In genomic region chr12:109099426-109100020, GRCh38 we compare ENCODE assay signal across 8 cellular contexts. TPM values are rescaled to one million over a fixed set of nuclear protein-coding genes. Genes with fewer than 3 reads are reported as not detected.
A peak's percentile ranks its signal among the peaks of the same experiment; 100 is the strongest.
DNase-seq lines count a peak whose midpoint lies in the region; ATAC-seq and TF ChIP-seq lines count a peak whose summit lies in the region.

No MANE protein-coding gene starts in this region.

- peak overlapping the region; percentile 98 for H3K4me3 ChIP-seq in adipocyte (ENCODE audit: low read length)
- H3K4me3 ChIP-seq in right lobe of liver, result peak overlapping the region in 2 of 3 donors; percentile 86 to 93
- peak overlapping the region in 1 of 3 donors; percentile 62 for H3K4me3 ChIP-seq in thyroid gland (replicated peaks in 1 of 3)

- H3K9me3 ChIP-seq in adipocyte (ENCODE audit: control insufficient read depth, low read length) (no peaks in the 10 kb centered on the region), right lobe of liver (no peaks in the 10 kb centered on the region), thyroid gland (no peaks in the 10 kb centered on the region)

- no peak for TF ChIP-seq POLR2A in right lobe of liver (IDR thresholded peaks at IDR 0.05)
- no peak for TF ChIP-seq POLR2A in thyroid gland (IDR thresholded peaks at IDR 0.05)

- peaks cover 24% of the 10 kb centered on the region for H3K36me3 ChIP-seq in adipocyte (ENCODE audit: control insufficient read depth, insufficient read depth, low read length, severe bottlenecking)
- peaks cover 0 to 25% (median 10%) of the 10 kb centered on the region in 4 donors for H3K36me3 ChIP-seq in right lobe of liver
- H3K36me3 ChIP-seq in thyroid gland, result peaks cover 11 to 24% of the 10 kb centered on the region in 2 donors

- no peak for DNase-seq in activated naive CD4-positive, alpha-beta T cell treated with anti-CD3 and anti-CD28 coated beads for 36 hours
- DNase-seq in activated naive CD4-positive, alpha-beta T cell treated with anti-CD3 and anti-CD28 coated beads, Interleukin-2, amount 50 U/mL, for 16 hours, result no peak
- DNase-seq in adipocyte (ENCODE audit: low read depth), result peak; percentile 25
- no peak for DNase-seq in right lobe of liver
- DNase-seq in thyroid gland, result no peak
- DNase-seq in NK-92 (lab: John Stamatoyannopoulos, UW; ENCODE audit: unreplicated experiment), result no peak
- DNase-seq in HPDE6-E6E7 (ENCODE audit: extremely low spot score), result no peak
- DNase-seq in NK-92 treated with Interleukin-12 subunit alpha and Interleukin-12 subunit beta, amount 100 ng/mL, for 24 hours (lab: John Stamatoyannopoulos, UW), result no peak

- H3K27ac Mint-ChIP-seq in activated naive CD4-positive, alpha-beta T cell treated with anti-CD3 and anti-CD28 coated beads for 36 hours, result no peak overlapping the region

- H3K36me3 Mint-ChIP-seq in activated naive CD4-positive, alpha-beta T cell treated with anti-CD3 and anti-CD28 coated beads for 36 hours (ENCODE audit: low read depth), result peaks cover 28% of the 10 kb centered on the region

- no peak overlapping the region for H3K27ac ChIP-seq in right lobe of liver
- peak overlapping the region in 2 of 3 donors; percentile 73 to 81 for H3K27ac ChIP-seq in thyroid gland

- no peak for ATAC-seq in right lobe of liver

- H3K4me1 ChIP-seq in adipocyte (ENCODE audit: control insufficient read depth, insufficient read depth, low read length), result peaks cover 35% of the 10 kb centered on the region
- peaks cover 0 to 16% (median 7%) of the 10 kb centered on the region in 4 donors for H3K4me1 ChIP-seq in right lobe of liver
- H3K4me1 ChIP-seq in thyroid gland, result peaks cover 14 to 18% of the 10 kb centered on the region in 2 donors

- no peaks in the 10 kb centered on the region for H3K27me3 Mint-ChIP-seq in activated naive CD4-positive, alpha-beta T cell treated with anti-CD3 and anti-CD28 coated beads for 36 hours (ENCODE audit: low read depth)

- peak overlapping the region; percentile 98 for H3K9ac ChIP-seq in adipocyte (ENCODE audit: low read length)

- 45% methylated on average over 8 of the region's 12 CpGs for WGBS in right lobe of liver (ENCODE audit: insufficient coverage, low coverage, low lambda C conversion rate, missing lambda C conversion rate)
- 82 to 87% methylated on average over 12 of the region's 12 CpGs for WGBS in thyroid gland, 2 donors

- H3K27me3 ChIP-seq in adipocyte (replicated peaks; ENCODE audit: control insufficient read depth, insufficient read depth, low read length), result no peaks in the 10 kb centered on the region
- no peaks in the 10 kb centered on the region for H3K27me3 ChIP-seq in right lobe of liver
- H3K27me3 ChIP-seq in thyroid gland, result no peaks in the 10 kb centered on the region

- H3K4me1 Mint-ChIP-seq in activated naive CD4-positive, alpha-beta T cell treated with anti-CD3 and anti-CD28 coated beads for 36 hours (ENCODE audit: low read depth), result peaks cover 24% of the 10 kb centered on the region

- intact Hi-C loops in activated naive CD4-positive, alpha-beta T cell treated with anti-CD3 and anti-CD28 coated beads for 36 hours (cut with micrococcal nuclease), result no loop called here
- intact Hi-C loops in right lobe of liver (cut with DNase I) (no loop called here), thyroid gland (cut with DNase I) (loop anchor here (10.0 kb wide), 1 partner anchor 55 kb away; no protein-coding TSS in a partner anchor)

- no peaks in the 10 kb centered on the region for H3K9me3 Mint-ChIP-seq in activated naive CD4-positive, alpha-beta T cell treated with anti-CD3 and anti-CD28 coated beads for 36 hours

- peak overlapping the region; percentile 76 for H3K4me3 Mint-ChIP-seq in activated naive CD4-positive, alpha-beta T cell treated with anti-CD3 and anti-CD28 coated beads for 36 hours

- TF ChIP-seq CTCF in right lobe of liver (IDR thresholded peaks at IDR 0.05) (no peak), thyroid gland (IDR thresholded peaks at IDR 0.05) (no peak)

- CTCF ChIA-PET in activated naive CD4-positive, alpha-beta T cell treated with anti-CD3 and anti-CD28 coated beads for 36 hours (lab: Charles Lee), result interaction anchor here (4.1 kb wide), 1 partner anchor 13 kb away, joined by 21 read pairs; no protein-coding TSS in a partner anchor

RNA-seq across cellular contexts. Expression of gene UNG, which starts 2.1 kb away (rescaled TPM):
- total RNA-seq in activated naive CD4-positive, alpha-beta T cell treated with anti-CD3 and anti-CD28 coated beads for 36 hours, result 10 to 100 TPM; 58.2 to 64.0 TPM
- 10 to 100 TPM; 16.3 to 42.7 (median 21.2) TPM for total RNA-seq in right lobe of liver
- 10 to 100 TPM; 33.1 to 45.5 (median 37.5) TPM for total RNA-seq in thyroid gland

RNA-seq across cellular contexts. Expression of gene ALKBH2, which starts 6.3 kb away (rescaled TPM):
- 10 to 100 TPM; 31.1 to 32.7 TPM for total RNA-seq in activated naive CD4-positive, alpha-beta T cell treated with anti-CD3 and anti-CD28 coated beads for 36 hours
- total RNA-seq in right lobe of liver (10 to 100 TPM in 4 of 6 experiments, 1 to 10 TPM in 2; 6.1 to 19.3 (median 17.1) TPM), thyroid gland (10 to 100 TPM in 3 of 4 donors, 1 to 10 TPM in 1; 7.6 to 34.5 (median 16.7) TPM)

RNA-seq across cellular contexts. Expression of gene ACACB, which starts 16.9 kb away (rescaled TPM):
- total RNA-seq in activated naive CD4-positive, alpha-beta T cell treated with anti-CD3 and anti-CD28 coated beads for 36 hours, result 10 to 100 TPM; 11.0 to 11.8 TPM
- total RNA-seq in right lobe of liver, result 100 to 1,000 TPM; 107 to 237 (median 187) TPM
- total RNA-seq in thyroid gland, result 100 to 1,000 TPM; 115 to 178 (median 140) TPM

RNA-seq across cellular contexts. Expression of gene USP30, which starts 47.1 kb away (rescaled TPM):
- 10 to 100 TPM; 11.0 to 11.5 TPM for total RNA-seq in activated naive CD4-positive, alpha-beta T cell treated with anti-CD3 and anti-CD28 coated beads for 36 hours
- total RNA-seq in right lobe of liver (10 to 100 TPM in 3 of 6 experiments, 1 to 10 TPM in 3; 6.4 to 17.6 (median 11.0) TPM), thyroid gland (10 to 100 TPM; 18.8 to 25.7 (median 20.9) TPM)

Comparison
In these comparisons a context has a peak if more than half of its experiments do, and no peak if none do; other contexts are left out.
1. H3K27ac ChIP-seq: peak in thyroid gland (2 of 3); none in right lobe of liver (0 of 3).
2. RNA of gene ACACB, which starts 16.9 kb away (total RNA-seq): 107 to 237 TPM in right lobe of liver and 115 to 178 TPM in thyroid gland; 11.0 to 11.8 TPM in activated naive CD4-positive, alpha-beta T cell treated with anti-CD3 and anti-CD28 coated beads for 36 hours; every median in the first group is over 4 times any median in the second.